ENCODE assay signal across 20 cellular contexts in the genomic region with DNA sequence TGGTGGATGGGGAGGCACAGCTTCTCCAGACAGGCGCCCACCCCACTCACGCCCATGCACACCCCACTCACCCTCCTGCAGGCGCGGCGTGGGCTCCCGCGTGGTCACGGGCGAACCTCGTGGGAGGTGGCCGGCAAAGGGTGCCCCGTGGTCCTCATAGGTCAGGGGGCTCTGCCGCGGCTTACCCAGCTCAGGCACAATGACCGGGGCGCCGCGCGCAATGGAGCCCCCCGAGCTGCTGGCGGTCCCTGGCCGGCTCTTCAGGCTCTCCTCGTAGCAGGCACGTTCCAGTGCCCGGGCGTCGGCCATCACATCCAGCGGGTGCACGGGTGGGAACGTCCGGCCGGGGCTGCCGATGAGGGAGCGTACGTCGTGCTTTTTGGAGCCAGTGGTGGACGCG. TPM values are rescaled to one million over a fixed set of nuclear protein-coding genes. Genes with fewer than 3 reads are reported as not detected.
"Had no signal": no experiment of that assay in that cellular context is flagged by ENCODE, and none has a peak within 500 bp of the region (broad histone marks: within the 10 kb centered on the region; RNA-seq: fewer than 3 reads in every experiment).

No MANE protein-coding gene starts in this region.

- DNase-seq: Karpas-422, KG1, MM.1S, NCI-H1092 treated with DMSO at 0.1 percent for 48 hours, NCI-H1436, NCI-H187, NCI-H2081, NCI-H2107, NCI-H2227 treated with DMSO at 0.1 percent for 48 hours, NCI-H524, NCI-H526 treated with DMSO at 0.1 percent for 48 hours, NCI-H774, PC-3, SHP77 treated with DMSO at 0.1 percent for 48 hours, SJCRH30 had no signal

- H3K4me3 ChIP-seq: SJCRH30 had no signal

- FAIRE-seq: HTR-8/SVneo had no signal

- H3K9me3 ChIP-seq: SJCRH30 had no signal

- ATAC-seq: PC-3, Right ventricle myocardium inferior, SK-N-SH treated with all-trans-retinoic acid at 6 μM for 48 hours had no signal

- H3K4me1 ChIP-seq: SJCRH30 had no signal

- H3K27me3 ChIP-seq: SJCRH30 had no signal

- H3K27ac ChIP-seq: SJCRH30 had no signal

RNA-seq across cellular contexts. Expression of a gene that starts 49.6 kb away (rescaled TPM):
- total RNA-seq: NCI-H460, OCI-LY7, PC-3 had no signal
